33 cellular contexts compared by ENCODE assay signal in the genomic region with DNA sequence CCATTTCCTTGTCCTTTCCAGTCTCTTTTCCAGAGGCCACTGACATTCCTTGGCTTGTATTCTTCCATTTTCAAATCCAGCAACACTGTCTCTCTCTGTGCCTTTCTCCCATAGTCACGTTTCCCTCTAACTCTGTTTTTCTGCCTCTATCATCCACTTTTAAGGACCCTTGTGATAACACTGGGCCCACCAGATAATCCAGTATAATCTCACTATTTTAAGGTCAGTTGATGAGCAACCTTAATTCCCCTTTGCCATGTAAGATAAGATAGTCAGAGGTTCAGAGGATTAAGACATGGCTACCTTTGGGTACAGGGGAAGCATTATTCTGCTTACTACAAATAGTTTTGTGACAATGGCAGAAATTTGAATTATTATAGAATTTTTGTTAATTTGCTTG.
"Had no signal": no experiment of that assay in that cellular context is flagged by ENCODE, and none has a peak within 500 bp of the region (broad histone marks: within the 10 kb centered on the region; RNA-seq: fewer than 3 reads in every experiment).

No MANE protein-coding gene starts in this region.

- H3K27ac Mint-ChIP-seq: activated CD4-positive, alpha-beta memory T cell treated with anti-CD3 and anti-CD28 coated beads, Interleukin-2, amount 10 ng/mL, durations not matched to agents 7 days and 5 days; activated CD4-positive, alpha-beta T cell treated with anti-CD3 and anti-CD28 coated beads, Interleukin-2, amount 10 ng/mL, durations not matched to agents 7 days and 5 days; activated naive CD4-positive, alpha-beta T cell treated with anti-CD3 and anti-CD28 coated beads for 36 hours; activated naive CD4-positive, alpha-beta T cell treated with anti-CD3 and anti-CD28 coated beads, Interleukin-2, amount 50 U/mL, for 24 hours; activated naive CD8-positive, alpha-beta T cell treated with anti-CD3 and anti-CD28 coated beads for 36 hours; activated naive CD8-positive, alpha-beta T cell treated with anti-CD3 and anti-CD28 coated beads, Interleukin-2, amount 50 U/mL, for 24 hours; activated T-cell treated with anti-CD3 and anti-CD28 coated beads, Interleukin-2, amount 50 U/mL, for 24 hours; activated T-cell treated with anti-CD3 and anti-CD28 coated beads, Interleukin-2, amount 50 U/mL, for 72 hours; activated T-helper 17 cell treated with anti-CD3 and anti-CD28 coated beads, Interleukin-2, amount 50 U/mL, for 72 hours; T-helper 17 cell; T-helper 2 cell treated with Interferon-gamma antibody and Interleukin-4, amounts not matched to agents 5 μg/mL and 100 μg/mL, for 36 hours had no signal

- H3K36me3 ChIP-seq: adrenal gland had no signal

- H3K9me3 Mint-ChIP-seq: activated CD4-positive, alpha-beta memory T cell treated with anti-CD3 and anti-CD28 coated beads, Interleukin-2, amount 10 ng/mL, durations not matched to agents 7 days and 5 days; activated CD4-positive, alpha-beta T cell treated with anti-CD3 and anti-CD28 coated beads, Interleukin-2, amount 10 ng/mL, durations not matched to agents 7 days and 5 days; activated naive CD4-positive, alpha-beta T cell treated with anti-CD3 and anti-CD28 coated beads for 36 hours; activated naive CD4-positive, alpha-beta T cell treated with anti-CD3 and anti-CD28 coated beads, Interleukin-2, amount 50 U/mL, for 24 hours; activated naive CD8-positive, alpha-beta T cell treated with anti-CD3 and anti-CD28 coated beads for 36 hours; activated naive CD8-positive, alpha-beta T cell treated with anti-CD3 and anti-CD28 coated beads, Interleukin-2, amount 50 U/mL, for 24 hours; activated T-cell treated with anti-CD3 and anti-CD28 coated beads, Interleukin-2, amount 50 U/mL, for 24 hours; activated T-cell treated with anti-CD3 and anti-CD28 coated beads, Interleukin-2, amount 50 U/mL, for 72 hours; activated T-helper 17 cell treated with anti-CD3 and anti-CD28 coated beads, Interleukin-2, amount 50 U/mL, for 72 hours; T-helper 2 cell treated with Interferon-gamma antibody and Interleukin-4, amounts not matched to agents 5 μg/mL and 100 μg/mL, for 36 hours had no signal

- H3K36me3 Mint-ChIP-seq: activated naive CD8-positive, alpha-beta T cell treated with anti-CD3 and anti-CD28 coated beads for 36 hours had no signal

- ATAC-seq: activated naive CD8-positive, alpha-beta T cell treated with anti-CD3 and anti-CD28 coated beads, Interleukin-2, amount 50 U/mL, for 24 hours; activated T-cell treated with anti-CD3 and anti-CD28 coated beads, Interleukin-2, amount 50 U/mL, for 72 hours; activated T-helper 17 cell treated with anti-CD3 and anti-CD28 coated beads, Interleukin-2, amount 50 U/mL, for 72 hours; body of pancreas; esophagus mucosa; T-helper 17 cell had no signal

- DNase-seq: activated CD4-positive, alpha-beta memory T cell treated with anti-CD3 and anti-CD28 coated beads, Interleukin-2, amount 10 ng/mL, durations not matched to agents 7 days and 5 days; activated CD4-positive, alpha-beta T cell treated with anti-CD3 and anti-CD28 coated beads for 1 hour; activated CD4-positive, alpha-beta T cell treated with anti-CD3 and anti-CD28 coated beads for 4 hours; activated CD4-positive, alpha-beta T cell treated with anti-CD3 and anti-CD28 coated beads, Interleukin-2, amount 10 ng/mL, durations not matched to agents 7 days and 5 days; activated CD4-positive, alpha-beta T cell treated with anti-CD3 and anti-CD28 coated beads, Interleukin-2, amount 50 U/mL, for 4 hours; activated CD4-positive, CD25-positive, alpha-beta regulatory T cell; activated CD8-positive, alpha-beta memory T cell treated with anti-CD3 and anti-CD28 coated beads, Interleukin-2, amount 50 U/mL, for 48 hours; activated effector memory CD4-positive, alpha-beta T cell treated with Interleukin-2 at 50 U/mL for 16 hours; activated gamma-delta T cell treated with Interleukin-2 at 50 U/mL for 16 hours; activated naive CD4-positive, alpha-beta T cell treated with anti-CD3 and anti-CD28 coated beads for 36 hours; activated naive CD8-positive, alpha-beta T cell treated with anti-CD3 and anti-CD28 coated beads for 36 hours; activated naive CD8-positive, alpha-beta T cell treated with anti-CD3 and anti-CD28 coated beads, Interleukin-2, amount 50 U/mL, for 24 hours; activated T-cell treated with anti-CD3 and anti-CD28 coated beads for 4 hours; activated T-cell treated with anti-CD3 and anti-CD28 coated beads, Interleukin-2, amount 50 U/mL, for 24 hours; activated T-cell treated with anti-CD3 and anti-CD28 coated beads, Interleukin-2, amount 50 U/mL, for 72 hours; adrenal gland; amygdala; aorta; body of pancreas; caudate nucleus; cortex of kidney; effector CD8-positive, alpha-beta T cell; foreskin fibroblast; head of caudate nucleus; SW 1271; T-helper 1 cell; T-helper 17 cell; T1000 had no signal

- H3K9me3 ChIP-seq: adrenal gland, body of pancreas had no signal

- H3K27me3 Mint-ChIP-seq: activated CD4-positive, alpha-beta memory T cell treated with anti-CD3 and anti-CD28 coated beads, Interleukin-2, amount 10 ng/mL, durations not matched to agents 7 days and 5 days; activated CD4-positive, alpha-beta T cell treated with anti-CD3 and anti-CD28 coated beads, Interleukin-2, amount 10 ng/mL, durations not matched to agents 7 days and 5 days; activated naive CD4-positive, alpha-beta T cell treated with anti-CD3 and anti-CD28 coated beads, Interleukin-2, amount 50 U/mL, for 24 hours; activated naive CD8-positive, alpha-beta T cell treated with anti-CD3 and anti-CD28 coated beads for 36 hours; activated naive CD8-positive, alpha-beta T cell treated with anti-CD3 and anti-CD28 coated beads, Interleukin-2, amount 50 U/mL, for 24 hours; activated T-cell treated with anti-CD3 and anti-CD28 coated beads, Interleukin-2, amount 50 U/mL, for 24 hours; activated T-helper 17 cell treated with anti-CD3 and anti-CD28 coated beads, Interleukin-2, amount 50 U/mL, for 72 hours; T-helper 17 cell had no signal

- H3K4me3 Mint-ChIP-seq: activated CD4-positive, alpha-beta memory T cell treated with anti-CD3 and anti-CD28 coated beads, Interleukin-2, amount 10 ng/mL, durations not matched to agents 7 days and 5 days; activated CD4-positive, alpha-beta T cell treated with anti-CD3 and anti-CD28 coated beads, Interleukin-2, amount 10 ng/mL, durations not matched to agents 7 days and 5 days; activated naive CD4-positive, alpha-beta T cell treated with anti-CD3 and anti-CD28 coated beads for 36 hours; activated naive CD4-positive, alpha-beta T cell treated with anti-CD3 and anti-CD28 coated beads, Interleukin-2, amount 50 U/mL, for 24 hours; activated naive CD8-positive, alpha-beta T cell treated with anti-CD3 and anti-CD28 coated beads for 36 hours; activated naive CD8-positive, alpha-beta T cell treated with anti-CD3 and anti-CD28 coated beads, Interleukin-2, amount 50 U/mL, for 24 hours; activated T-cell treated with anti-CD3 and anti-CD28 coated beads, Interleukin-2, amount 50 U/mL, for 24 hours; activated T-cell treated with anti-CD3 and anti-CD28 coated beads, Interleukin-2, amount 50 U/mL, for 72 hours; activated T-helper 17 cell treated with anti-CD3 and anti-CD28 coated beads, Interleukin-2, amount 50 U/mL, for 72 hours; T-helper 17 cell; T-helper 2 cell treated with Interferon-gamma antibody and Interleukin-4, amounts not matched to agents 5 μg/mL and 100 μg/mL, for 36 hours had no signal

- H3K4me1 ChIP-seq: adrenal gland, body of pancreas had no signal

- H3K4me1 Mint-ChIP-seq: activated naive CD4-positive, alpha-beta T cell treated with anti-CD3 and anti-CD28 coated beads, Interleukin-2, amount 50 U/mL, for 24 hours; activated naive CD8-positive, alpha-beta T cell treated with anti-CD3 and anti-CD28 coated beads for 36 hours had no signal

- H3K27me3 ChIP-seq: adrenal gland, body of pancreas had no signal

- H3K27ac ChIP-seq: adrenal gland, body of pancreas, epithelial cell of prostate had no signal

- H3K4me3 ChIP-seq: adrenal gland, body of pancreas had no signal
